Comparison of ENCODE assay signal across 16 cellular contexts in genomic region chr2:157789161-157789720, GRCh38.
A peak's percentile ranks its signal among the peaks of the same experiment; 100 is the strongest.
DNase-seq lines count a peak whose midpoint lies in the region; ATAC-seq and TF ChIP-seq lines count a peak whose summit lies in the region.
"Had no signal": no experiment of that assay in that cellular context is flagged by ENCODE, and none has a peak within 500 bp of the region (broad histone marks: within the 10 kb centered on the region; RNA-seq: fewer than 3 reads in every experiment).

No MANE protein-coding gene starts in this region.

- no peaks in the 10 kb centered on the region for H3K36me3 Mint-ChIP-seq in stimulated activated effector memory CD8-positive, alpha-beta T cell treated with anti-CD3 and anti-CD28 coated beads, Interleukin-12 subunit alpha, Interleukin-12 subunit beta, amount 100 ng/mL, for 72 hours
- H3K36me3 Mint-ChIP-seq in Caco-2 (ENCODE audit: insufficient read depth, unreplicated experiment), result no peaks in the 10 kb centered on the region

- no peaks in the 10 kb centered on the region for H3K4me1 ChIP-seq in Caco-2

- H3K9me3 Mint-ChIP-seq in stimulated activated effector memory CD8-positive, alpha-beta T cell treated with anti-CD3 and anti-CD28 coated beads, Interleukin-12 subunit alpha, Interleukin-12 subunit beta, amount 100 ng/mL, for 72 hours, result no peaks in the 10 kb centered on the region
- H3K9me3 Mint-ChIP-seq in Caco-2 (ENCODE audit: unreplicated experiment), result no peaks in the 10 kb centered on the region
- H3K9me3 Mint-ChIP-seq: nephron; T-helper 1 cell treated with Interleukin-12 subunit alpha and Interleukin-12 subunit beta and Interleukin-4 antibody, amounts not matched to agents 30 μg/mL and 1 μg/mL, for 36 hours had no signal

- H3K36me3 ChIP-seq in Caco-2 (ENCODE audit: control insufficient read depth, insufficient read depth, low read length), result no peaks in the 10 kb centered on the region
- H3K36me3 ChIP-seq: spleen had no signal

- CTCF ChIA-PET in Caco-2 (lab: Charles Lee), result no interaction called here

- H3K4me3 Mint-ChIP-seq in stimulated activated effector memory CD8-positive, alpha-beta T cell treated with anti-CD3 and anti-CD28 coated beads, Interleukin-12 subunit alpha, Interleukin-12 subunit beta, amount 100 ng/mL, for 72 hours, result no peak overlapping the region
- H3K4me3 Mint-ChIP-seq in Caco-2 (ENCODE audit: unreplicated experiment), result no peak overlapping the region
- H3K4me3 Mint-ChIP-seq: nephron; T-helper 1 cell treated with Interleukin-12 subunit alpha and Interleukin-12 subunit beta and Interleukin-4 antibody, amounts not matched to agents 30 μg/mL and 1 μg/mL, for 36 hours had no signal

- no TSS peak for BruUV-seq in Caco-2 (replicated peaks; lab: Mats Ljungman, UMichigan)

- H3K27me3 Mint-ChIP-seq in Caco-2 (ENCODE audit: insufficient read depth, unreplicated experiment), result no peaks in the 10 kb centered on the region

- no peak overlapping the region for H3K4me3 ChIP-seq in Caco-2 (ENCODE audit: low read depth, low read length)
- H3K4me3 ChIP-seq: spleen had no signal

- intact Hi-C loops in left colon (cut with DNase I, micrococcal nuclease) (no loop called here), sciatic nerve (cut with DNase I) (no loop called here), Caco-2 (cut with micrococcal nuclease; ENCODE audit: unreplicated experiment) (no loop called here)

- DNase-seq in G401 (ENCODE audit: low spot score) (peak; percentile 65), cerebellum (ENCODE audit: low spot score) (peak; percentile 31), left colon (no peak), sciatic nerve (ENCODE audit: low spot score) (no peak), NCI-H2196 (lab: John Stamatoyannopoulos, UW; ENCODE audit: unreplicated experiment) (no peak), Caco-2 (no peak)
- DNase-seq in stimulated activated effector memory CD8-positive, alpha-beta T cell treated with anti-CD3 and anti-CD28 coated beads, Interleukin-12 subunit alpha, Interleukin-12 subunit beta, amount 100 ng/mL, for 72 hours (ENCODE audit: low spot score in 2 of 2), result no peak
- DNase-seq: activated T-cell treated with anti-CD3 and anti-CD28 coated beads for 4 hours, amniotic stem cell, H7, NCI-H187 treated with DMSO at 0.1 percent for 48 hours, NCI-H526 treated with DMSO at 0.1 percent for 48 hours, spleen had no signal

- TF ChIP-seq CTCF in Caco-2 (IDR thresholded peaks at IDR 0.05; ENCODE audit: insufficient read depth in 1 of 2, low read depth in 1 of 2, low read length in 1 of 2, severe bottlenecking in 1 of 2, unreplicated experiment in 1 of 2), result no peak

- H3K9me3 ChIP-seq in Caco-2, result no peaks in the 10 kb centered on the region
- H3K9me3 ChIP-seq: spleen had no signal

- POLR2A ChIA-PET in Caco-2 (lab: Charles Lee), result no interaction called here

- ATAC-seq in left colon (peak; percentile 31), sciatic nerve (peak; percentile 27), GM19351 (IDR thresholded peaks at IDR 0.05; ENCODE audit: unreplicated experiment) (no peak)
- ATAC-seq in stimulated activated effector memory CD8-positive, alpha-beta T cell treated with anti-CD3 and anti-CD28 coated beads, Interleukin-12 subunit alpha, Interleukin-12 subunit beta, amount 100 ng/mL, for 72 hours, result no peak

- H3K4me1 Mint-ChIP-seq in stimulated activated effector memory CD8-positive, alpha-beta T cell treated with anti-CD3 and anti-CD28 coated beads, Interleukin-12 subunit alpha, Interleukin-12 subunit beta, amount 100 ng/mL, for 72 hours, result peaks cover 5% of the 10 kb centered on the region
- H3K4me1 Mint-ChIP-seq in Caco-2 (ENCODE audit: low read depth, unreplicated experiment), result no peaks in the 10 kb centered on the region

- no peaks in the 10 kb centered on the region for H3K27me3 ChIP-seq in Caco-2 (replicated peaks; ENCODE audit: control insufficient read depth, insufficient read depth, low read length)
- H3K27me3 ChIP-seq: spleen had no signal

- in situ Hi-C loops in G401 (cut with HindIII; ENCODE audit: low sequenced_read_pairs), result loop anchor here (25.0 kb wide), 1 partner anchor 223 kb away; no protein-coding TSS in a partner anchor

- no peak overlapping the region for H3K27ac Mint-ChIP-seq in stimulated activated effector memory CD8-positive, alpha-beta T cell treated with anti-CD3 and anti-CD28 coated beads, Interleukin-12 subunit alpha, Interleukin-12 subunit beta, amount 100 ng/mL, for 72 hours
- no peak overlapping the region for H3K27ac Mint-ChIP-seq in Caco-2 (ENCODE audit: unreplicated experiment)
- H3K27ac Mint-ChIP-seq: nephron had no signal

Comparison
In these comparisons a context has a peak if more than half of its experiments do, and no peak if none do; other contexts are left out.
1. DNase-seq: peak in G401 (single experiment) and cerebellum (single experiment); none in left colon (0 of 2), sciatic nerve (single experiment), stimulated activated effector memory CD8-positive, alpha-beta T cell treated with anti-CD3 and anti-CD28 coated beads, Interleukin-12 subunit alpha, Interleukin-12 subunit beta, amount 100 ng/mL, for 72 hours (0 of 2), NCI-H2196 (single experiment) and Caco-2 (0 of 2).
2. ATAC-seq: peak in left colon (single experiment) and sciatic nerve (single experiment); none in stimulated activated effector memory CD8-positive, alpha-beta T cell treated with anti-CD3 and anti-CD28 coated beads, Interleukin-12 subunit alpha, Interleukin-12 subunit beta, amount 100 ng/mL, for 72 hours (single experiment) and GM19351 (single experiment).